In genomic region chr1:203426349-203426748, GRCh38 we compare ENCODE assay signal across 20 cellular contexts. TPM values are rescaled to one million over a fixed set of nuclear protein-coding genes. Genes with fewer than 3 reads are reported as not detected.
DNase-seq lines count a peak whose midpoint lies in the region; ATAC-seq and TF ChIP-seq lines count a peak whose summit lies in the region.
"Had no signal": no experiment of that assay in that cellular context is flagged by ENCODE, and none has a peak within 500 bp of the region (broad histone marks: within the 10 kb centered on the region; RNA-seq: fewer than 3 reads in every experiment).

No MANE protein-coding gene starts in this region.

- no peak overlapping the region for H3K14ac ChIP-seq in neuronal stem cell (ENCODE audit: low read length)

- no peak overlapping the region for H3K4me2 ChIP-seq in neuronal stem cell (ENCODE audit: insufficient read depth, low read length, poor library complexity, severe bottlenecking)

- H3K36me3 ChIP-seq in Peyer's patch (no peaks in the 10 kb centered on the region), neuronal stem cell (replicated peaks in 1 of 2; ENCODE audit: control insufficient read depth in 2 of 2, insufficient read depth in 2 of 2, low read length in 2 of 2) (no peaks in the 10 kb centered on the region), mucosa of descending colon (ENCODE audit: low read depth) (no peaks in the 10 kb centered on the region)

- H2AK5ac ChIP-seq in neuronal stem cell (ENCODE audit: low read depth, low read length) = peak overlapping the region; percentile 79

- no peaks in the 10 kb centered on the region for H3K79me1 ChIP-seq in neuronal stem cell (ENCODE audit: low read depth, low read length)

- no peak overlapping the region for H3K9ac ChIP-seq in neuronal stem cell (ENCODE audit: low read depth, low read length, poor library complexity)
- H3K9ac ChIP-seq: GM23248 had no signal

- H4K8ac ChIP-seq in neuronal stem cell (ENCODE audit: low read depth, low read length) = no peak overlapping the region

- intact Hi-C loops in left colon (cut with DNase I, micrococcal nuclease) = no loop called here
- intact Hi-C loops in mucosa of descending colon (cut with DNase I, micrococcal nuclease) = no loop called here
- intact Hi-C loops in right cardiac atrium (cut with DNase I) = no loop called here

- WGBS in neuronal stem cell (ENCODE audit: extremely low coverage in 2 of 2, insufficient read length in 2 of 2, insufficient replicate concordance in 1 of 2), 2 donors = no CpG with 5 or more reads among the region's 5 CpGs
- 80% methylated on average over 5 of the region's 5 CpGs for WGBS in right cardiac atrium

- H3K4me3 ChIP-seq in Peyer's patch (peak overlapping the region in 2 of 4 donors; percentile 49 to 59), neuronal stem cell (ENCODE audit: low read length in 2 of 2) (no peak overlapping the region), mucosa of descending colon (no peak overlapping the region), right cardiac atrium (ENCODE audit: low read length) (no peak overlapping the region)
- H3K4me3 ChIP-seq: GM23248, SK-N-MC had no signal

- H2AFZ ChIP-seq in neuronal stem cell (ENCODE audit: low read length) = no peak overlapping the region
- H2AFZ ChIP-seq: GM23248 had no signal

- H3K4me1 ChIP-seq in Peyer's patch = peaks cover 0 to 29% (median 2%) of the 10 kb centered on the region in 4 donors
- peaks cover 2 to 9% of the 10 kb centered on the region in 2 donors for H3K4me1 ChIP-seq in neuronal stem cell (ENCODE audit: control insufficient read depth in 2 of 2, insufficient read depth in 1 of 2, low read depth in 1 of 2, low read length in 2 of 2)
- peaks cover 34% of the 10 kb centered on the region for H3K4me1 ChIP-seq in mucosa of descending colon (ENCODE audit: low read depth)
- H3K4me1 ChIP-seq in right cardiac atrium (ENCODE audit: control insufficient read depth, insufficient read depth, low read length) = no peaks in the 10 kb centered on the region

- TF ChIP-seq POLR2A in Peyer's patch (IDR thresholded peaks at IDR 0.05) = no peak

- H3K23ac ChIP-seq in neuronal stem cell (ENCODE audit: low read depth, low read length, poor library complexity) = no peak overlapping the region

- H2BK5ac ChIP-seq in neuronal stem cell (ENCODE audit: low read length) = no peak overlapping the region

- no peak for TF ChIP-seq CTCF in Peyer's patch (IDR thresholded peaks at IDR 0.05)
- no peak for TF ChIP-seq CTCF in mucosa of descending colon (IDR thresholded peaks at IDR 0.05)

- H3K4ac ChIP-seq in neuronal stem cell (ENCODE audit: low read length) = no peak overlapping the region

- no peaks in the 10 kb centered on the region for H3K9me3 ChIP-seq in Peyer's patch
- no peaks in the 10 kb centered on the region for H3K9me3 ChIP-seq in neuronal stem cell (replicated peaks in 1 of 2; ENCODE audit: control insufficient read depth in 2 of 2, insufficient read depth in 1 of 2, low read depth in 1 of 2, low read length in 2 of 2)
- H3K9me3 ChIP-seq in mucosa of descending colon = no peaks in the 10 kb centered on the region
- H3K9me3 ChIP-seq in right cardiac atrium (ENCODE audit: control insufficient read depth, low read length) = no peaks in the 10 kb centered on the region

- DNase-seq in Peyer's patch = no peak
- no peak for DNase-seq in left colon
- DNase-seq in neuronal stem cell (ENCODE audit: low spot score) = no peak
- DNase-seq in mucosa of descending colon = no peak
- DNase-seq in right cardiac atrium = no peak
- no peak for DNase-seq in germinal center (ENCODE audit: low spot score)
- DNase-seq in NCI-H2227 treated with DMSO at 0.1 percent for 48 hours (lab: John Stamatoyannopoulos, UW) = no peak
- DNase-seq: AML-193; DMS79 treated with DMSO at 0.1 percent for 48 hours; NCI-H1092 treated with DMSO at 0.1 percent for 48 hours; NCI-H2081; NCI-H2171 treated with DMSO at 0.1 percent for 48 hours; NCI-H748 treated with DMSO at 0.1 percent for 48 hours; NK-92 treated with Interleukin-12 subunit alpha and Interleukin-12 subunit beta, amount 100 ng/mL, for 24 hours; SHP77 had no signal

- no peak overlapping the region for H2BK12ac ChIP-seq in neuronal stem cell (ENCODE audit: low read length)

- no peak overlapping the region for H2BK120ac ChIP-seq in neuronal stem cell (ENCODE audit: low read depth, low read length)

- no peak overlapping the region for H2BK15ac ChIP-seq in neuronal stem cell (ENCODE audit: low read length)

- H3K27ac ChIP-seq in Peyer's patch (peak overlapping the region in 3 of 4 donors; percentile 49 to 86 (median 81)), neuronal stem cell (replicated peaks; ENCODE audit: low read length) (no peak overlapping the region), right cardiac atrium (ENCODE audit: low read length) (no peak overlapping the region)
- H3K27ac ChIP-seq: C4-2B, GM23248, SK-N-MC had no signal

- peak overlapping the region; percentile 59 for H3K18ac ChIP-seq in neuronal stem cell (ENCODE audit: low read length)

- H3K27me3 ChIP-seq in Peyer's patch = no peaks in the 10 kb centered on the region
- H3K27me3 ChIP-seq in neuronal stem cell (ENCODE audit: control insufficient read depth in 3 of 3, insufficient read depth in 3 of 3, low read depth in 1 of 3, low read length in 3 of 3) = peaks cover 0 to 17% (median 0%) of the 10 kb centered on the region in 3 experiments
- H3K27me3 ChIP-seq in right cardiac atrium (ENCODE audit: control insufficient read depth, insufficient read depth) = no peaks in the 10 kb centered on the region

- H4K91ac ChIP-seq in neuronal stem cell (ENCODE audit: low read depth, low read length, poor library complexity) = no peak overlapping the region

- ATAC-seq in left colon (peak; percentile 14), mucosa of descending colon (no peak), right cardiac atrium (no peak)

RNA-seq across cellular contexts. Expression of gene PRELP, which starts 49.3 kb away (rescaled TPM):
- total RNA-seq in Peyer's patch (10 to 100 TPM in 3 of 4 donors, 1 to 10 TPM in 1; 4.2 to 38.3 (median 18.0) TPM), left colon (10 to 100 TPM in 1 of 2 donors, 1 to 10 TPM in 1; 6.6 to 19.7 TPM), mucosa of descending colon (100 to 1,000 TPM in 1 of 3 donors, 1 to 10 TPM in 2; 5.5 to 174 (median 5.6) TPM), right cardiac atrium (100 to 1,000 TPM in 1 of 4 donors, 10 to 100 TPM in 3; 43.9 to 109 (median 67.4) TPM)
- polyA plus RNA-seq in neuronal stem cell (2013, experiment 1 of 2) = 3.9 TPM
- polyA plus RNA-seq in neuronal stem cell (2013, experiment 2 of 2) = 4.0 TPM
- 61.9 TPM for polyA plus RNA-seq in right cardiac atrium
- total RNA-seq: NCI-H460, OCI-LY7 had no signal

Comparison
In these comparisons a context has a peak if more than half of its experiments do, and no peak if none do; other contexts are left out.
1. H3K27ac ChIP-seq: peak in Peyer's patch (3 of 4); none in neuronal stem cell (single experiment) and right cardiac atrium (single experiment).